ENCODE assay signal across 12 cellular contexts in the genomic region with DNA sequence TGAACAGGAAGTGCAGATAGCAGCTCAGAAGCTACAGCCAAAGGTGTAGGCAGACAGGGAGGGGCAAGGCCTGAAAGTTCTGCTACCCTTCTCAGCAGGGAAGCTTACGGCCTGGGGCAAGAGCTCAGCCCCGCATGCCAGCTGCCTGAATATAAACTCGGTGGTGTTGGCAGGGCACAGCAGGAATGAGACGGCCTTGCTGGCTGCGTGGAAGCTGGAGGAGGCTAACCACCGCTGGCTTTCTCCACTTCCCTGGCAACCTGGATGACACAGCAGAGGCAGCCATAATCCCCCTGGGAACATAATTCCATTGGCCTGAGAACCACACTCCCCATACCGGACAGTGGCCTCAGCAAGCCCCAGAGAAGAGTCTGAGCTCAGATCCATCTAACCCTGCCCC.
DNase-seq lines count a peak whose midpoint lies in the region; ATAC-seq and TF ChIP-seq lines count a peak whose summit lies in the region.
"Had no signal": no experiment of that assay in that cellular context is flagged by ENCODE, and none has a peak within 500 bp of the region (broad histone marks: within the 10 kb centered on the region; RNA-seq: fewer than 3 reads in every experiment).

No MANE protein-coding gene starts in this region.

- no peaks in the 10 kb centered on the region for H3K36me3 ChIP-seq in brain microvascular endothelial cell (replicated peaks)
- H3K36me3 ChIP-seq: pancreas had no signal

- no peak overlapping the region for H3K27ac Mint-ChIP-seq in activated CD8-positive, alpha-beta memory T cell treated with anti-CD3 and anti-CD28 coated beads, Interleukin-2, amount 10 ng/mL, durations not matched to agents 7 days and 5 days

- DNase-seq in AG10803 (ENCODE audit: low read depth), result peak; percentile 39
- DNase-seq in NB4 (ENCODE audit: low read depth), result peak; percentile 24
- DNase-seq in brain microvascular endothelial cell, result peak; percentile 29
- DNase-seq in islet precursor cell, result peak; percentile 68
- no peak for DNase-seq in NCI-H146 treated with DMSO at 0.1 percent for 48 hours (lab: John Stamatoyannopoulos, UW; ENCODE audit: unreplicated experiment)
- no peak for DNase-seq in DMS 273 treated with DMSO at 0.1 percent for 48 hours (lab: John Stamatoyannopoulos, UW)
- no peak for DNase-seq in activated CD8-positive, alpha-beta memory T cell treated with anti-CD3 and anti-CD28 coated beads, Interleukin-2, amount 10 ng/mL, durations not matched to agents 7 days and 5 days
- no peak for DNase-seq in caudate nucleus (lab: John Stamatoyannopoulos, UW)
- DNase-seq: activated gamma-delta T cell treated with Interleukin-2 at 50 U/mL for 16 hours, DMS153, Karpas-422, pancreas had no signal

- TF ChIP-seq POLR2A in NB4 (IDR thresholded peaks at IDR 0.05; ENCODE audit: extremely low read depth, insufficient read length), result no peak

- in situ Hi-C loops in brain microvascular endothelial cell (cut with HindIII; ENCODE audit: low pct_ligation_motif_present, low sequenced_read_pairs), result no loop called here

- peaks cover 3% of the 10 kb centered on the region for H3K36me3 Mint-ChIP-seq in activated CD8-positive, alpha-beta memory T cell treated with anti-CD3 and anti-CD28 coated beads, Interleukin-2, amount 10 ng/mL, durations not matched to agents 7 days and 5 days

- CTCF ChIA-PET in activated CD8-positive, alpha-beta memory T cell treated with anti-CD3 and anti-CD28 coated beads, Interleukin-2, amount 10 ng/mL, durations not matched to agents 7 days and 5 days (lab: Charles Lee), result no interaction called here

- no peak for TF ChIP-seq CTCF in AG10803 (conservative IDR thresholded peaks at IDR 0.05; ENCODE audit: low read length)
- no peak for TF ChIP-seq CTCF in NB4 (IDR thresholded peaks at IDR 0.05; ENCODE audit: low read depth, low read length)
- TF ChIP-seq CTCF in brain microvascular endothelial cell (IDR thresholded peaks at IDR 0.05; ENCODE audit: low read depth, low read length, missing control alignments), result no peak

- H3K27me3 ChIP-seq in brain microvascular endothelial cell (replicated peaks), result no peaks in the 10 kb centered on the region

- H3K4me3 ChIP-seq in AG10803 (ENCODE audit: low read length), result no peak overlapping the region
- no peak overlapping the region for H3K4me3 ChIP-seq in NB4 (ENCODE audit: low read depth, low read length)
- no peak overlapping the region for H3K4me3 ChIP-seq in brain microvascular endothelial cell (ENCODE audit: low read depth, low read length)
- H3K4me3 ChIP-seq: pancreas had no signal

- H3K27me3 Mint-ChIP-seq in activated CD8-positive, alpha-beta memory T cell treated with anti-CD3 and anti-CD28 coated beads, Interleukin-2, amount 10 ng/mL, durations not matched to agents 7 days and 5 days, result no peaks in the 10 kb centered on the region

- H3K27ac ChIP-seq in brain microvascular endothelial cell (no peak overlapping the region), caudate nucleus (ENCODE audit: low read depth, low read length) (no peak overlapping the region)

- ATAC-seq in activated CD8-positive, alpha-beta memory T cell treated with anti-CD3 and anti-CD28 coated beads, Interleukin-2, amount 10 ng/mL, durations not matched to agents 7 days and 5 days, result no peak

- no peak overlapping the region for H3K4me3 Mint-ChIP-seq in activated CD8-positive, alpha-beta memory T cell treated with anti-CD3 and anti-CD28 coated beads, Interleukin-2, amount 10 ng/mL, durations not matched to agents 7 days and 5 days

- peaks cover 2% of the 10 kb centered on the region for H3K9me3 Mint-ChIP-seq in activated CD8-positive, alpha-beta memory T cell treated with anti-CD3 and anti-CD28 coated beads, Interleukin-2, amount 10 ng/mL, durations not matched to agents 7 days and 5 days (ENCODE audit: low read depth)

- no peaks in the 10 kb centered on the region for H3K4me1 Mint-ChIP-seq in activated CD8-positive, alpha-beta memory T cell treated with anti-CD3 and anti-CD28 coated beads, Interleukin-2, amount 10 ng/mL, durations not matched to agents 7 days and 5 days

Comparison
In these comparisons a context has a peak if more than half of its experiments do, and no peak if none do; other contexts are left out.
1. DNase-seq: peak in AG10803 (single experiment), NB4 (single experiment), brain microvascular endothelial cell (single experiment) and islet precursor cell (single experiment); none in NCI-H146 treated with DMSO at 0.1 percent for 48 hours (single experiment), DMS 273 treated with DMSO at 0.1 percent for 48 hours (single experiment), activated CD8-positive, alpha-beta memory T cell treated with anti-CD3 and anti-CD28 coated beads, Interleukin-2, amount 10 ng/mL, durations not matched to agents 7 days and 5 days (single experiment) and caudate nucleus (0 of 61).